ENCODE assay signal across 1 cellular context in genomic region chr7:20470726-20471125, GRCh38.
TF ChIP-seq lines count a peak whose summit lies in the region.

No MANE protein-coding gene starts in this region.

TF ChIP-seq in GM23338, 12 proteins besides CTCF, POLR2A, EP300 and RAD21 (continued from another document):
- TF ChIP-seq EZH2 (IDR thresholded peaks at IDR 0.05; ENCODE audit: low read depth, unreplicated experiment) = no peak
- TF ChIP-seq ZNF114 (CRISPR knock-in tag; IDR thresholded peaks at IDR 0.05) = no peak
- TF ChIP-seq STAT1 (IDR thresholded peaks at IDR 0.05; ENCODE audit: unreplicated experiment) = no peak
- TF ChIP-seq POLR2AphosphoS5 (IDR thresholded peaks at IDR 0.05; ENCODE audit: low read depth) = no peak
- TF ChIP-seq ZNF331 (CRISPR knock-in tag; IDR thresholded peaks at IDR 0.05; ENCODE audit: low read depth) = no peak
- TF ChIP-seq NANOG (IDR thresholded peaks at IDR 0.05; ENCODE audit: borderline replicate concordance) = no peak
- no peak for TF ChIP-seq JUNB (IDR thresholded peaks at IDR 0.05; ENCODE audit: unreplicated experiment)
- no peak for TF ChIP-seq EZH2phosphoT487 (IDR thresholded peaks at IDR 0.05; ENCODE audit: unreplicated experiment)
